Comparison of ENCODE assay signal across 26 cellular contexts in genomic region chr18:34543356-34543755, GRCh38.
"Had no signal": no experiment of that assay in that cellular context is flagged by ENCODE, and none has a peak within 500 bp of the region (broad histone marks: within the 10 kb centered on the region; RNA-seq: fewer than 3 reads in every experiment).

No MANE protein-coding gene starts in this region.

- H3K9me3 Mint-ChIP-seq: activated CD4-positive, alpha-beta T cell treated with anti-CD3 and anti-CD28 coated beads, Interleukin-2, amount 10 ng/mL, durations not matched to agents 7 days and 5 days; activated naive CD4-positive, alpha-beta T cell treated with anti-CD3 and anti-CD28 coated beads, Interleukin-2, amount 10 ng/mL, durations not matched to agents 7 days and 5 days; activated naive CD8-positive, alpha-beta T cell treated with anti-CD3 and anti-CD28 coated beads, Interleukin-2, amount 50 U/mL, for 24 hours; brain had no signal

- H3K4me2 ChIP-seq: hepatocyte had no signal

- H3K36me3 Mint-ChIP-seq: activated CD8-positive, alpha-beta memory T cell treated with anti-CD3 and anti-CD28 coated beads, Interleukin-2, amount 10 ng/mL, durations not matched to agents 7 days and 5 days; activated naive CD4-positive, alpha-beta T cell treated with anti-CD3 and anti-CD28 coated beads, Interleukin-2, amount 10 ng/mL, durations not matched to agents 7 days and 5 days; brain; immature natural killer cell; naive B cell; stimulated activated naive B cell treated with anti-CD40 and anti-IgM and Interleukin-4, amounts not matched to agents 10 μg/mL and 1 μg/mL and 100 μg/mL, for 72 hours had no signal

- H3K27ac Mint-ChIP-seq: activated CD4-positive, alpha-beta T cell treated with anti-CD3 and anti-CD28 coated beads, Interleukin-2, amount 10 ng/mL, durations not matched to agents 7 days and 5 days; activated CD8-positive, alpha-beta memory T cell treated with anti-CD3 and anti-CD28 coated beads, Interleukin-2, amount 10 ng/mL, durations not matched to agents 7 days and 5 days; activated CD8-positive, alpha-beta T cell treated with anti-CD3 and anti-CD28 coated beads for 36 hours; activated naive CD4-positive, alpha-beta T cell treated with anti-CD3 and anti-CD28 coated beads, Interleukin-2, amount 10 ng/mL, durations not matched to agents 7 days and 5 days; activated naive CD8-positive, alpha-beta T cell treated with anti-CD3 and anti-CD28 coated beads, Interleukin-2, amount 50 U/mL, for 24 hours; brain; immature natural killer cell; naive B cell; stimulated activated naive B cell treated with anti-CD40 and anti-IgM and Interleukin-4, amounts not matched to agents 10 μg/mL and 1 μg/mL and 100 μg/mL, for 72 hours had no signal

- H2AFZ ChIP-seq: hepatocyte had no signal

- H3K27me3 ChIP-seq: hepatocyte, transverse colon had no signal

- H3K27me3 Mint-ChIP-seq: activated CD4-positive, alpha-beta T cell treated with anti-CD3 and anti-CD28 coated beads, Interleukin-2, amount 10 ng/mL, durations not matched to agents 7 days and 5 days; activated CD8-positive, alpha-beta memory T cell treated with anti-CD3 and anti-CD28 coated beads, Interleukin-2, amount 10 ng/mL, durations not matched to agents 7 days and 5 days; activated CD8-positive, alpha-beta T cell treated with anti-CD3 and anti-CD28 coated beads for 36 hours; activated naive CD4-positive, alpha-beta T cell treated with anti-CD3 and anti-CD28 coated beads, Interleukin-2, amount 10 ng/mL, durations not matched to agents 7 days and 5 days; activated naive CD8-positive, alpha-beta T cell treated with anti-CD3 and anti-CD28 coated beads, Interleukin-2, amount 50 U/mL, for 24 hours; brain; naive B cell; stimulated activated naive B cell treated with anti-CD40 and anti-IgM and Interleukin-4, amounts not matched to agents 10 μg/mL and 1 μg/mL and 100 μg/mL, for 72 hours had no signal

- H3K27ac ChIP-seq: hepatocyte, lower lobe of right lung, transverse colon, WERI-Rb-1 had no signal

- H3K4me1 Mint-ChIP-seq: activated CD4-positive, alpha-beta T cell treated with anti-CD3 and anti-CD28 coated beads, Interleukin-2, amount 10 ng/mL, durations not matched to agents 7 days and 5 days; activated CD8-positive, alpha-beta memory T cell treated with anti-CD3 and anti-CD28 coated beads, Interleukin-2, amount 10 ng/mL, durations not matched to agents 7 days and 5 days; activated naive CD4-positive, alpha-beta T cell treated with anti-CD3 and anti-CD28 coated beads, Interleukin-2, amount 10 ng/mL, durations not matched to agents 7 days and 5 days; activated naive CD8-positive, alpha-beta T cell treated with anti-CD3 and anti-CD28 coated beads, Interleukin-2, amount 50 U/mL, for 24 hours; immature natural killer cell; naive B cell; stimulated activated naive B cell treated with anti-CD40 and anti-IgM and Interleukin-4, amounts not matched to agents 10 μg/mL and 1 μg/mL and 100 μg/mL, for 72 hours had no signal

- H3K36me3 ChIP-seq: lower lobe of right lung, transverse colon, WERI-Rb-1 had no signal

- H3K79me2 ChIP-seq: hepatocyte had no signal

- FAIRE-seq: endometrium, TTC549, urothelium cell line had no signal

- H3K4me3 ChIP-seq: hepatocyte, lower lobe of right lung, transverse colon had no signal

- H3K4me3 Mint-ChIP-seq: activated CD4-positive, alpha-beta T cell treated with anti-CD3 and anti-CD28 coated beads, Interleukin-2, amount 10 ng/mL, durations not matched to agents 7 days and 5 days; activated CD8-positive, alpha-beta memory T cell treated with anti-CD3 and anti-CD28 coated beads, Interleukin-2, amount 10 ng/mL, durations not matched to agents 7 days and 5 days; activated CD8-positive, alpha-beta T cell treated with anti-CD3 and anti-CD28 coated beads for 36 hours; activated naive CD4-positive, alpha-beta T cell treated with anti-CD3 and anti-CD28 coated beads, Interleukin-2, amount 10 ng/mL, durations not matched to agents 7 days and 5 days; activated naive CD8-positive, alpha-beta T cell treated with anti-CD3 and anti-CD28 coated beads, Interleukin-2, amount 50 U/mL, for 24 hours; brain; immature natural killer cell; naive B cell; stimulated activated naive B cell treated with anti-CD40 and anti-IgM and Interleukin-4, amounts not matched to agents 10 μg/mL and 1 μg/mL and 100 μg/mL, for 72 hours had no signal

- H3K4me1 ChIP-seq: lower lobe of right lung, transverse colon had no signal

- H3K9me3 ChIP-seq: lower lobe of right lung, transverse colon had no signal

- DNase-seq: activated CD4-positive, alpha-beta T cell treated with anti-CD3 and anti-CD28 coated beads, Interleukin-2, amount 10 ng/mL, durations not matched to agents 7 days and 5 days; activated CD4-positive, CD25-positive, alpha-beta regulatory T cell treated with anti-CD3 and anti-CD28 coated beads, Interleukin-2, amount 50 U/mL, for 72 hours; activated CD8-positive, alpha-beta memory T cell treated with anti-CD3 and anti-CD28 coated beads, Interleukin-2, amount 10 ng/mL, durations not matched to agents 7 days and 5 days; activated CD8-positive, alpha-beta T cell treated with anti-CD3 and anti-CD28 coated beads for 36 hours; activated effector memory CD4-positive, alpha-beta T cell treated with anti-CD3 and anti-CD28 coated beads, Interleukin-2, amount 50 U/mL, for 16 hours; activated naive CD4-positive, alpha-beta T cell treated with anti-CD3 and anti-CD28 coated beads, Interleukin-2, amount 10 ng/mL, durations not matched to agents 7 days and 5 days; activated naive CD8-positive, alpha-beta T cell treated with anti-CD3 and anti-CD28 coated beads, Interleukin-2, amount 50 U/mL, for 24 hours; activated T-cell treated with anti-CD3 and anti-CD28 coated beads for 4 hours; erythroblast; foreskin fibroblast; immature natural killer cell; lower lobe of right lung; mesendoderm; naive B cell; retina; stimulated activated CD4-positive, alpha-beta T cell treated with anti-CD3 and anti-CD28 coated beads, Interleukin-2, amount 100 ng/mL, for 48 hours; stimulated activated CD8-positive, alpha-beta memory T cell treated with anti-CD3 and anti-CD28 coated beads, Interleukin-4, amount 100 ng/mL, for 48 hours; stimulated activated naive B cell treated with anti-CD40 and anti-IgM and Interleukin-4, amounts not matched to agents 10 μg/mL and 1 μg/mL and 100 μg/mL, for 72 hours; transverse colon; WERI-Rb-1 had no signal

- ATAC-seq: activated CD8-positive, alpha-beta memory T cell treated with anti-CD3 and anti-CD28 coated beads, Interleukin-2, amount 10 ng/mL, durations not matched to agents 7 days and 5 days; activated CD8-positive, alpha-beta T cell treated with anti-CD3 and anti-CD28 coated beads for 36 hours; activated naive CD8-positive, alpha-beta T cell treated with anti-CD3 and anti-CD28 coated beads, Interleukin-2, amount 50 U/mL, for 24 hours; left lobe of liver; lower lobe of right lung; stimulated activated naive B cell treated with anti-CD40 and anti-IgM and Interleukin-4, amounts not matched to agents 10 μg/mL and 1 μg/mL and 100 μg/mL, for 72 hours had no signal
